Comparison of ENCODE assay signal across 1 cellular context in genomic region chr12:131826064-131826928, GRCh38.
TF ChIP-seq lines count a peak whose summit lies in the region.

No MANE protein-coding gene starts in this region.

TF ChIP-seq in H1, 55 proteins besides CTCF, POLR2A, EP300 and RAD21:
- TF ChIP-seq RBBP5 (IDR thresholded peaks at IDR 0.05; ENCODE audit: borderline replicate concordance, low read depth, low read length) (no peak), TCF12 (IDR thresholded peaks at IDR 0.05; ENCODE audit: low read depth, low read length) (no peak), SIN3A (conservative IDR thresholded peaks at IDR 0.05 in 1 of 2, IDR thresholded peaks at IDR 0.05 in 1 of 2; ENCODE audit: low read depth in 1 of 2, low read length in 2 of 2) (no peak), RFX5 (IDR thresholded peaks at IDR 0.05; ENCODE audit: borderline replicate concordance, low read depth, low read length) (no peak), YY1 (IDR thresholded peaks at IDR 0.05; ENCODE audit: low read depth, low read length) (no peak), TEAD4 (IDR thresholded peaks at IDR 0.05; ENCODE audit: low read depth, low read length) (no peak), MAFK (IDR thresholded peaks at IDR 0.05; ENCODE audit: low read depth, low read length) (no peak)
- TF ChIP-seq, protein P1, sequence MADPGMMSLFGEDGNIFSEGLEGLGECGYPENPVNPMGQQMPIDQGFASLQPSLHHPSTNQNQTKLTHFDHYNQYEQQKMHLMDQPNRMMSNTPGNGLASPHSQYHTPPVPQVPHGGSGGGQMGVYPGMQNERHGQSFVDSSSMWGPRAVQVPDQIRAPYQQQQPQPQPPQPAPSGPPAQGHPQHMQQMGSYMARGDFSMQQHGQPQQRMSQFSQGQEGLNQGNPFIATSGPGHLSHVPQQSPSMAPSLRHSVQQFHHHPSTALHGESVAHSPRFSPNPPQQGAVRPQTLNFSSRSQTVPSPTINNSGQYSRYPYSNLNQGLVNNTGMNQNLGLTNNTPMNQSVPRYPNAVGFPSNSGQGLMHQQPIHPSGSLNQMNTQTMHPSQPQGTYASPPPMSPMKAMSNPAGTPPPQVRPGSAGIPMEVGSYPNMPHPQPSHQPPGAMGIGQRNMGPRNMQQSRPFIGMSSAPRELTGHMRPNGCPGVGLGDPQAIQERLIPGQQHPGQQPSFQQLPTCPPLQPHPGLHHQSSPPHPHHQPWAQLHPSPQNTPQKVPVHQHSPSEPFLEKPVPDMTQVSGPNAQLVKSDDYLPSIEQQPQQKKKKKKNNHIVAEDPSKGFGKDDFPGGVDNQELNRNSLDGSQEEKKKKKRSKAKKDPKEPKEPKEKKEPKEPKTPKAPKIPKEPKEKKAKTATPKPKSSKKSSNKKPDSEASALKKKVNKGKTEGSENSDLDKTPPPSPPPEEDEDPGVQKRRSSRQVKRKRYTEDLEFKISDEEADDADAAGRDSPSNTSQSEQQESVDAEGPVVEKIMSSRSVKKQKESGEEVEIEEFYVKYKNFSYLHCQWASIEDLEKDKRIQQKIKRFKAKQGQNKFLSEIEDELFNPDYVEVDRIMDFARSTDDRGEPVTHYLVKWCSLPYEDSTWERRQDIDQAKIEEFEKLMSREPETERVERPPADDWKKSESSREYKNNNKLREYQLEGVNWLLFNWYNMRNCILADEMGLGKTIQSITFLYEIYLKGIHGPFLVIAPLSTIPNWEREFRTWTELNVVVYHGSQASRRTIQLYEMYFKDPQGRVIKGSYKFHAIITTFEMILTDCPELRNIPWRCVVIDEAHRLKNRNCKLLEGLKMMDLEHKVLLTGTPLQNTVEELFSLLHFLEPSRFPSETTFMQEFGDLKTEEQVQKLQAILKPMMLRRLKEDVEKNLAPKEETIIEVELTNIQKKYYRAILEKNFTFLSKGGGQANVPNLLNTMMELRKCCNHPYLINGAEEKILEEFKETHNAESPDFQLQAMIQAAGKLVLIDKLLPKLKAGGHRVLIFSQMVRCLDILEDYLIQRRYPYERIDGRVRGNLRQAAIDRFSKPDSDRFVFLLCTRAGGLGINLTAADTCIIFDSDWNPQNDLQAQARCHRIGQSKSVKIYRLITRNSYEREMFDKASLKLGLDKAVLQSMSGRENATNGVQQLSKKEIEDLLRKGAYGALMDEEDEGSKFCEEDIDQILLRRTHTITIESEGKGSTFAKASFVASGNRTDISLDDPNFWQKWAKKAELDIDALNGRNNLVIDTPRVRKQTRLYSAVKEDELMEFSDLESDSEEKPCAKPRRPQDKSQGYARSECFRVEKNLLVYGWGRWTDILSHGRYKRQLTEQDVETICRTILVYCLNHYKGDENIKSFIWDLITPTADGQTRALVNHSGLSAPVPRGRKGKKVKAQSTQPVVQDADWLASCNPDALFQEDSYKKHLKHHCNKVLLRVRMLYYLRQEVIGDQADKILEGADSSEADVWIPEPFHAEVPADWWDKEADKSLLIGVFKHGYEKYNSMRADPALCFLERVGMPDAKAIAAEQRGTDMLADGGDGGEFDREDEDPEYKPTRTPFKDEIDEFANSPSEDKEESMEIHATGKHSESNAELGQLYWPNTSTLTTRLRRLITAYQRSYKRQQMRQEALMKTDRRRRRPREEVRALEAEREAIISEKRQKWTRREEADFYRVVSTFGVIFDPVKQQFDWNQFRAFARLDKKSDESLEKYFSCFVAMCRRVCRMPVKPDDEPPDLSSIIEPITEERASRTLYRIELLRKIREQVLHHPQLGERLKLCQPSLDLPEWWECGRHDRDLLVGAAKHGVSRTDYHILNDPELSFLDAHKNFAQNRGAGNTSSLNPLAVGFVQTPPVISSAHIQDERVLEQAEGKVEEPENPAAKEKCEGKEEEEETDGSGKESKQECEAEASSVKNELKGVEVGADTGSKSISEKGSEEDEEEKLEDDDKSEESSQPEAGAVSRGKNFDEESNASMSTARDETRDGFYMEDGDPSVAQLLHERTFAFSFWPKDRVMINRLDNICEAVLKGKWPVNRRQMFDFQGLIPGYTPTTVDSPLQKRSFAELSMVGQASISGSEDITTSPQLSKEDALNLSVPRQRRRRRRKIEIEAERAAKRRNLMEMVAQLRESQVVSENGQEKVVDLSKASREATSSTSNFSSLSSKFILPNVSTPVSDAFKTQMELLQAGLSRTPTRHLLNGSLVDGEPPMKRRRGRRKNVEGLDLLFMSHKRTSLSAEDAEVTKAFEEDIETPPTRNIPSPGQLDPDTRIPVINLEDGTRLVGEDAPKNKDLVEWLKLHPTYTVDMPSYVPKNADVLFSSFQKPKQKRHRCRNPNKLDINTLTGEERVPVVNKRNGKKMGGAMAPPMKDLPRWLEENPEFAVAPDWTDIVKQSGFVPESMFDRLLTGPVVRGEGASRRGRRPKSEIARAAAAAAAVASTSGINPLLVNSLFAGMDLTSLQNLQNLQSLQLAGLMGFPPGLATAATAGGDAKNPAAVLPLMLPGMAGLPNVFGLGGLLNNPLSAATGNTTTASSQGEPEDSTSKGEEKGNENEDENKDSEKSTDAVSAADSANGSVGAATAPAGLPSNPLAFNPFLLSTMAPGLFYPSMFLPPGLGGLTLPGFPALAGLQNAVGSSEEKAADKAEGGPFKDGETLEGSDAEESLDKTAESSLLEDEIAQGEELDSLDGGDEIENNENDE (IDR thresholded peaks at IDR 0.05; ENCODE audit: insufficient replicate concordance, low read length) = no peak
